ENCODE assay signal across 16 cellular contexts in genomic region chr12:3975652-3976051, GRCh38.
"Had no signal": no experiment of that assay in that cellular context is flagged by ENCODE, and none has a peak within 500 bp of the region (broad histone marks: within the 10 kb centered on the region; RNA-seq: fewer than 3 reads in every experiment).

No MANE protein-coding gene starts in this region.

- H2AFZ ChIP-seq: neural progenitor cell had no signal

- H3K36me3 Mint-ChIP-seq: stimulated activated naive B cell treated with anti-CD40 and anti-IgM and Interleukin-4, amounts not matched to agents 10 μg/mL and 1 μg/mL and 100 μg/mL, for 72 hours had no signal

- H3K9ac ChIP-seq: neural progenitor cell had no signal

- ATAC-seq: esophagus mucosa, left colon, pancreas had no signal

- H3K36me3 ChIP-seq: adrenal gland, cardiac muscle cell, neural progenitor cell, pancreas, transverse colon had no signal

- H3K27ac ChIP-seq: adrenal gland, cardiac muscle cell, dorsolateral prefrontal cortex, neural progenitor cell, pancreas, SK-N-MC, transverse colon had no signal

- H3K27me3 ChIP-seq: adrenal gland, cardiac muscle cell, neural progenitor cell, pancreas, transverse colon had no signal

- FAIRE-seq: pancreas had no signal

- H3K4me2 ChIP-seq: neural progenitor cell had no signal

- H3K9me3 ChIP-seq: adrenal gland, pancreas, transverse colon had no signal

- H3K4me1 Mint-ChIP-seq: neural progenitor cell had no signal

- H3K27ac Mint-ChIP-seq: neural progenitor cell had no signal

- DNase-seq: activated CD4-positive, CD25-positive, alpha-beta regulatory T cell treated with anti-CD3 and anti-CD28 coated beads, Interleukin-2, amount 50 U/mL, for 72 hours; activated gamma-delta T cell; dorsolateral prefrontal cortex; left colon; midbrain; pancreas; stimulated activated CD4-positive, alpha-beta T cell treated with anti-CD3 and anti-CD28 coated beads, Interleukin-2, amount 100 ng/mL, for 48 hours; T1000; transverse colon had no signal

- H3K4me3 Mint-ChIP-seq: neural progenitor cell had no signal

- H3K4me3 ChIP-seq: adrenal gland, cardiac muscle cell, dorsolateral prefrontal cortex, lung, neural progenitor cell, pancreas, SK-N-MC, transverse colon had no signal

- H3K4me1 ChIP-seq: adrenal gland, neural progenitor cell, pancreas, transverse colon had no signal
